ENCODE assay signal across 1 cellular context in the genomic region with DNA sequence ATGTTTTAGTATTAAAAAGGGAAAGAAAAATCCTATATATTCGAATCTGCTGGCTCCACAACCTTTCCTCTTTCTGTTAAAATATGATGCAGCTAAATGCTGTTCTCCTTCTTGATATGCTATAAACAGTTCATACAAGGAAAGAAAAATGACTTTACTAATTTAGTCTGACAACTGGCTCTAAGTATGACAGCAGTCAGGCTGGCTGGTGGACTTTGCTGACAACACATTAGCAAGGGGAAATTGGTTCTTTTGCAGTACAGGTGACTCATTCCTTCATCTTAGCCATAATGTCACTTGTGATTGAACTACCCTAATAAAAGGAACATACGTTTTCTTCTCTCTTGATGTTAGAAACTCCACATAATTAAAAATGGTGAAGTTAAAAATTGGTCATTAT.
TF ChIP-seq lines count a peak whose summit lies in the region.

No MANE protein-coding gene starts in this region.

TF ChIP-seq in WTC11, 78 proteins besides CTCF, POLR2A, EP300 and RAD21 (continued from another document):
- TF ChIP-seq NR2C2 (CRISPR knock-in tag; IDR thresholded peaks at IDR 0.05): no peak
- TF ChIP-seq CREB1 (CRISPR knock-in tag; IDR thresholded peaks at IDR 0.05): no peak
- TF ChIP-seq, protein P1, sequence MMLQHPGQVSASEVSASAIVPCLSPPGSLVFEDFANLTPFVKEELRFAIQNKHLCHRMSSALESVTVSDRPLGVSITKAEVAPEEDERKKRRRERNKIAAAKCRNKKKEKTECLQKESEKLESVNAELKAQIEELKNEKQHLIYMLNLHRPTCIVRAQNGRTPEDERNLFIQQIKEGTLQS (CRISPR knock-in tag; conservative IDR thresholded peaks at IDR 0.05): no peak
- TF ChIP-seq SMAD3 (CRISPR knock-in tag; IDR thresholded peaks at IDR 0.05; ENCODE audit: borderline replicate concordance): no peak
- TF ChIP-seq, protein P2, sequence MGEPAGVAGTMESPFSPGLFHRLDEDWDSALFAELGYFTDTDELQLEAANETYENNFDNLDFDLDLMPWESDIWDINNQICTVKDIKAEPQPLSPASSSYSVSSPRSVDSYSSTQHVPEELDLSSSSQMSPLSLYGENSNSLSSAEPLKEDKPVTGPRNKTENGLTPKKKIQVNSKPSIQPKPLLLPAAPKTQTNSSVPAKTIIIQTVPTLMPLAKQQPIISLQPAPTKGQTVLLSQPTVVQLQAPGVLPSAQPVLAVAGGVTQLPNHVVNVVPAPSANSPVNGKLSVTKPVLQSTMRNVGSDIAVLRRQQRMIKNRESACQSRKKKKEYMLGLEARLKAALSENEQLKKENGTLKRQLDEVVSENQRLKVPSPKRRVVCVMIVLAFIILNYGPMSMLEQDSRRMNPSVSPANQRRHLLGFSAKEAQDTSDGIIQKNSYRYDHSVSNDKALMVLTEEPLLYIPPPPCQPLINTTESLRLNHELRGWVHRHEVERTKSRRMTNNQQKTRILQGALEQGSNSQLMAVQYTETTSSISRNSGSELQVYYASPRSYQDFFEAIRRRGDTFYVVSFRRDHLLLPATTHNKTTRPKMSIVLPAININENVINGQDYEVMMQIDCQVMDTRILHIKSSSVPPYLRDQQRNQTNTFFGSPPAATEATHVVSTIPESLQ (CRISPR knock-in tag; IDR thresholded peaks at IDR 0.05): no peak
- TF ChIP-seq, protein P3, sequence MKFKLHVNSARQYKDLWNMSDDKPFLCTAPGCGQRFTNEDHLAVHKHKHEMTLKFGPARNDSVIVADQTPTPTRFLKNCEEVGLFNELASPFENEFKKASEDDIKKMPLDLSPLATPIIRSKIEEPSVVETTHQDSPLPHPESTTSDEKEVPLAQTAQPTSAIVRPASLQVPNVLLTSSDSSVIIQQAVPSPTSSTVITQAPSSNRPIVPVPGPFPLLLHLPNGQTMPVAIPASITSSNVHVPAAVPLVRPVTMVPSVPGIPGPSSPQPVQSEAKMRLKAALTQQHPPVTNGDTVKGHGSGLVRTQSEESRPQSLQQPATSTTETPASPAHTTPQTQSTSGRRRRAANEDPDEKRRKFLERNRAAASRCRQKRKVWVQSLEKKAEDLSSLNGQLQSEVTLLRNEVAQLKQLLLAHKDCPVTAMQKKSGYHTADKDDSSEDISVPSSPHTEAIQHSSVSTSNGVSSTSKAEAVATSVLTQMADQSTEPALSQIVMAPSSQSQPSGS (CRISPR knock-in tag; IDR thresholded peaks at IDR 0.05; ENCODE audit: borderline replicate concordance, low read depth): no peak
- no peak for TF ChIP-seq NR1H2 (CRISPR knock-in tag; IDR thresholded peaks at IDR 0.05)
- TF ChIP-seq, protein P4, sequence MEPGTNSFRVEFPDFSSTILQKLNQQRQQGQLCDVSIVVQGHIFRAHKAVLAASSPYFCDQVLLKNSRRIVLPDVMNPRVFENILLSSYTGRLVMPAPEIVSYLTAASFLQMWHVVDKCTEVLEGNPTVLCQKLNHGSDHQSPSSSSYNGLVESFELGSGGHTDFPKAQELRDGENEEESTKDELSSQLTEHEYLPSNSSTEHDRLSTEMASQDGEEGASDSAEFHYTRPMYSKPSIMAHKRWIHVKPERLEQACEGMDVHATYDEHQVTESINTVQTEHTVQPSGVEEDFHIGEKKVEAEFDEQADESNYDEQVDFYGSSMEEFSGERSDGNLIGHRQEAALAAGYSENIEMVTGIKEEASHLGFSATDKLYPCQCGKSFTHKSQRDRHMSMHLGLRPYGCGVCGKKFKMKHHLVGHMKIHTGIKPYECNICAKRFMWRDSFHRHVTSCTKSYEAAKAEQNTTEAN (CRISPR knock-in tag; IDR thresholded peaks at IDR 0.05): no peak
- TF ChIP-seq, protein P5, sequence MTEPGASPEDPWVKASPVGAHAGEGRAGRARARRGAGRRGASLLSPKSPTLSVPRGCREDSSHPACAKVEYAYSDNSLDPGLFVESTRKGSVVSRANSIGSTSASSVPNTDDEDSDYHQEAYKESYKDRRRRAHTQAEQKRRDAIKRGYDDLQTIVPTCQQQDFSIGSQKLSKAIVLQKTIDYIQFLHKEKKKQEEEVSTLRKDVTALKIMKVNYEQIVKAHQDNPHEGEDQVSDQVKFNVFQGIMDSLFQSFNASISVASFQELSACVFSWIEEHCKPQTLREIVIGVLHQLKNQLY (CRISPR knock-in tag; IDR thresholded peaks at IDR 0.05): no peak
- TF ChIP-seq, protein P6, sequence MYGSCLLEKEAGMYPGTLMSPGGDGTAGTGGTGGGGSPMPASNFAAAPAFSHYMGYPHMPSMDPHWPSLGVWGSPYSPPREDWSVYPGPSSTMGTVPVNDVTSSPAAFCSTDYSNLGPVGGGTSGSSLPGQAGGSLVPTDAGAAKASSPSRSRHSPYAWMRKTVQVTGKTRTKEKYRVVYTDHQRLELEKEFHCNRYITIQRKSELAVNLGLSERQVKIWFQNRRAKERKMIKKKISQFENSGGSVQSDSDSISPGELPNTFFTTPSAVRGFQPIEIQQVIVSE (CRISPR knock-in tag; IDR thresholded peaks at IDR 0.05; ENCODE audit: borderline replicate concordance): no peak
TF ChIP-seq in WTC11: peak in this region for 0.
